In the genomic region with DNA sequence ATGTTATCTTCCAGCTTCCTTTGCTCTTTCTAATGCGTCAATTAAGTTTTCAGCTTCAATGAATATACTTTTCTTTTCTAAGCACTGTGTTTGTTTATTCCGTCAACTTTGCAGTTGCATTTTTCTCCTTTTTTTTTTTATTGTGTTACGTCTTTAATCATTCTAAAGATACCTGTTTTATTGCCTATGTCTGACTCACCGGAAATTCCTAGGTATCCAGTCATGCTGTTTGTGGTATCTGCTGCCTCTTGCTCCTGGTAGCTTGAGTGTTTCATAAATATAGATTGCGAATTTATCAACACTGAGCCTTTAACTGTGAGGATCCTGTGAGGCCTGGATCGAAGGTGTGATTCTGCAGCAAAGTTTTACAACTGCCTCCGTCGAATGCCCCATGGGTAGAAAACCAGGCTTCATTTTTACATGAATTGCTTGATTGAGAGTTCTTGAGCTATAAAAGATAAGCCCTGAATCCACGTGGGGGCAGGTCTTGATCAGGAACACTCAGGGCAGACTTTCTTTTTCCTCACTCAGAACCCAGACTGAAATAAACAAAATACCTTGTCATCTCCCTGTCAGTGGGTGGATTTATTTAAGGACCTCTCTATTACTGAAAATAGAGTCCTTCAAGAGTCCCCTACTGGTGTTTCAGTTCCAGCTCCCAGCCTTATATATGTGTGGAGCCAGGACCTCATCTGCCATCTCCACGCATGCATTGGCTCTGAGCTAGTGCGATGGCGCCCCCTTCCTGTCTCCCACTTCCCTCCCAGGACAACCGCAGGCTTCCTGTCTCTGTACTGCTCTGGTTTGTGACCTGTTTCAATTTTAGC, we compare ENCODE assay signal across 8 cellular contexts.
A peak's percentile ranks its signal among the peaks of the same experiment; 100 is the strongest.
DNase-seq lines count a peak whose midpoint lies in the region; ATAC-seq, FAIRE-seq and TF ChIP-seq lines count a peak whose summit lies in the region.

No MANE protein-coding gene starts in this region.

- no peaks in the 10 kb centered on the region for H4K20me1 ChIP-seq in IMR-90 (ENCODE audit: insufficient read depth, low read length)

- no TSS peak for BruUV-seq in IMR-90 (replicated peaks; lab: Mats Ljungman, UMichigan)

- no peak for TF ChIP-seq RAD21 in IMR-90 (IDR thresholded peaks at IDR 0.05; ENCODE audit: low read length)

- H3K56ac ChIP-seq in IMR-90 (ENCODE audit: extremely low read depth, insufficient read depth, low read length), result peak overlapping the region; percentile 11; the same call in 1 of the 2 replicates

- peak overlapping the region; percentile 69 for H3K23ac ChIP-seq in IMR-90 (ENCODE audit: low read depth, low read length)

- peaks cover 6% of the 10 kb centered on the region; the same call in 1 of the 2 replicates for H3K9me1 ChIP-seq in IMR-90 (ENCODE audit: insufficient read depth, low read length)

- CTCF ChIA-PET in IMR-90 (lab: Yijun Ruan, JAX), result interaction anchor here (0.6 to 2.5 kb wide), 7 partner anchors 9 to 252 kb away, joined by 3 to 16 read pairs (median 5); no protein-coding TSS in a partner anchor

- H2BK120ac ChIP-seq in IMR-90 (ENCODE audit: low read depth, low read length), result peak overlapping the region; percentile 75

- WGBS in IMR-90 (ENCODE audit: extremely low coverage in 2 of 2, insufficient read length in 1 of 2), 2 experiments, result no CpG with 5 or more reads among the region's 13 CpGs
- 16 to 49% (median 34%) methylated on average over 13 of the region's 13 CpGs for WGBS in small intestine, 3 donors
- WGBS in lower leg skin, 2 donors, result 45 to 60% methylated on average over 13 of the region's 13 CpGs

- H3K36me3 ChIP-seq in IMR-90 (ENCODE audit: control insufficient read depth, insufficient read depth, low read length), result no peaks in the 10 kb centered on the region
- no peaks in the 10 kb centered on the region for H3K36me3 ChIP-seq in small intestine (ENCODE audit: control insufficient read depth in 2 of 2, insufficient read depth in 2 of 2, low read length in 2 of 2)

- no peak overlapping the region for H3K9ac ChIP-seq in IMR-90 (ENCODE audit: low read depth, low read length)

- no peaks in the 10 kb centered on the region for H3K27me3 ChIP-seq in IMR-90 (ENCODE audit: control insufficient read depth, insufficient read depth, low read length)
- no peaks in the 10 kb centered on the region for H3K27me3 ChIP-seq in small intestine (ENCODE audit: control insufficient read depth in 2 of 2, insufficient read depth in 2 of 2, low read length in 2 of 2)

- no peak overlapping the region for H2AK5ac ChIP-seq in IMR-90 (ENCODE audit: low read depth, low read length)

- POLR2A ChIA-PET in IMR-90 (lab: Charles Lee; ENCODE audit: unreplicated experiment), result no interaction called here

- H2BK5ac ChIP-seq in IMR-90 (ENCODE audit: low read depth, low read length, poor library complexity, severe bottlenecking), result peak overlapping the region; percentile 77

- peak overlapping the region; percentile 54 for H2AFZ ChIP-seq in IMR-90 (replicated peaks; ENCODE audit: low read length, poor library complexity)

- peak overlapping the region; percentile 43; the same call in 1 of the 2 replicates for H3K14ac ChIP-seq in IMR-90 (replicated peaks; ENCODE audit: low read depth, low read length)

- peak overlapping the region; percentile 48 for H2BK20ac ChIP-seq in IMR-90 (ENCODE audit: low read depth, low read length)

- peak overlapping the region; percentile 50; the same call in 1 of the 2 replicates for H3K18ac ChIP-seq in IMR-90 (ENCODE audit: low read depth, low read length)

- H3K4me1 ChIP-seq in IMR-90 (ENCODE audit: control insufficient read depth, insufficient read depth, low read length) (peaks cover 7% of the 10 kb centered on the region), small intestine (ENCODE audit: control insufficient read depth in 2 of 2, insufficient read depth in 1 of 2, low read depth in 1 of 2, low read length in 1 of 2) (peaks cover 0 to 3% of the 10 kb centered on the region in 2 donors)

- in situ Hi-C loops in IMR-90 (cut with MboI; ENCODE audit: low sequenced_read_pairs), result loop anchor here (5.0 to 10.0 kb wide), 2 partner anchors 223 to 570 kb away; no protein-coding TSS in a partner anchor

- dilution Hi-C loops in IMR-90 (cut with HindIII; ENCODE audit: low sequenced_read_pairs, unreplicated experiment), result no loop called here

- H3K4me3 ChIP-seq in IMR-90 (ENCODE audit: insufficient read depth, low read depth, low read length) (no peak overlapping the region), fibroblast of the aortic adventitia (ENCODE audit: low read depth, low read length) (no peak overlapping the region), small intestine (ENCODE audit: low read depth in 1 of 2, low read length in 2 of 2) (no peak overlapping the region), lower leg skin (ENCODE audit: low read depth, poor library complexity, severe bottlenecking) (no peak overlapping the region)

- DNase-seq in ELF-1 (ENCODE audit: low read depth, low spot score) (peak; percentile 78), IMR-90 (peak; percentile 78), SW 1271 (lab: John Stamatoyannopoulos, UW) (peak; percentile 71 to 90), fibroblast of the aortic adventitia (ENCODE audit: low read depth) (peak; percentile 16), small intestine (peak; percentile 96), lower leg skin (ENCODE audit: low spot score in 2 of 2) (no peak), NCI-H2227 (lab: John Stamatoyannopoulos, UW; ENCODE audit: unreplicated experiment) (no peak)

- no peak overlapping the region for H4K91ac ChIP-seq in IMR-90 (ENCODE audit: insufficient read depth, low read depth, low read length)

- H3K4me2 ChIP-seq in IMR-90 (ENCODE audit: low read depth, low read length), result peak overlapping the region; percentile 46; the same call in 1 of the 2 replicates

- TF ChIP-seq POLR2A in IMR-90 (IDR thresholded peaks at IDR 0.05; ENCODE audit: low read depth, low read length) (no peak), lower leg skin (IDR thresholded peaks at IDR 0.05) (no peak)

- peak overlapping the region; percentile 41; the same call in 1 of the 2 replicates for H3K4ac ChIP-seq in IMR-90 (ENCODE audit: low read depth, low read length)

- H3K9me3 ChIP-seq in IMR-90 (ENCODE audit: control insufficient read depth, insufficient read depth, low read length) (no peaks in the 10 kb centered on the region), small intestine (ENCODE audit: control insufficient read depth, low read depth) (no peaks in the 10 kb centered on the region)

- H3K79me1 ChIP-seq in IMR-90 (ENCODE audit: low read depth in 1 of 2, low read length in 2 of 2), result no peaks in the 10 kb centered on the region

- H2BK15ac ChIP-seq in IMR-90 (ENCODE audit: low read depth, low read length), result peak overlapping the region; percentile 26; the same call in 1 of the 3 replicates

- no peak overlapping the region for H2AK9ac ChIP-seq in IMR-90 (replicated peaks; ENCODE audit: low read depth, low read length, poor library complexity)

- H3K27ac ChIP-seq in 22Rv1 (no peak overlapping the region), IMR-90 (ENCODE audit: insufficient read depth, low read length) (no peak overlapping the region), small intestine (ENCODE audit: low read depth in 1 of 2, low read length in 1 of 2) (peak overlapping the region; percentile 45 to 73)

- peak overlapping the region in 1 of 2 experiments; percentile 70; a peak in 2 of 4 replicates for H4K8ac ChIP-seq in IMR-90 (ENCODE audit: low read depth in 2 of 2, low read length in 2 of 2)

- TF ChIP-seq CTCF in 22Rv1 (IDR thresholded peaks at IDR 0.05), result peak; percentile 75
- TF ChIP-seq CTCF in IMR-90 (conservative IDR thresholded peaks at IDR 0.05; ENCODE audit: low read depth, low read length), result peak; percentile 37
- no peak for TF ChIP-seq CTCF in fibroblast of the aortic adventitia (IDR thresholded peaks at IDR 0.05; ENCODE audit: insufficient read depth, low read length)
- TF ChIP-seq CTCF in lower leg skin (IDR thresholded peaks at IDR 0.05), result no peak

- FAIRE-seq in small intestine (lab: Jason Lieb, UNC), result peak; percentile 51

- intact Hi-C loops in IMR-90 (cut with micrococcal nuclease) (no loop called here), lower leg skin (cut with DNase I; ENCODE audit: low total_unique reads) (no loop called here)

- peak; percentile 74 for ATAC-seq in IMR-90 (ENCODE audit: low read depth)

- H4K5ac ChIP-seq in IMR-90 (ENCODE audit: low read depth, low read length), result peak overlapping the region; percentile 2; the same call in 1 of the 2 replicates

TF ChIP-seq in IMR-90, 13 proteins besides CTCF, POLR2A, EP300 and RAD21 (continues in another document):
- TF ChIP-seq, protein P1, sequence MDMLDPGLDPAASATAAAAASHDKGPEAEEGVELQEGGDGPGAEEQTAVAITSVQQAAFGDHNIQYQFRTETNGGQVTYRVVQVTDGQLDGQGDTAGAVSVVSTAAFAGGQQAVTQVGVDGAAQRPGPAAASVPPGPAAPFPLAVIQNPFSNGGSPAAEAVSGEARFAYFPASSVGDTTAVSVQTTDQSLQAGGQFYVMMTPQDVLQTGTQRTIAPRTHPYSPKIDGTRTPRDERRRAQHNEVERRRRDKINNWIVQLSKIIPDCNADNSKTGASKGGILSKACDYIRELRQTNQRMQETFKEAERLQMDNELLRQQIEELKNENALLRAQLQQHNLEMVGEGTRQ (IDR thresholded peaks at IDR 0.05; ENCODE audit: low read depth, low read length), result no peak
- TF ChIP-seq CEBPB (IDR thresholded peaks at IDR 0.05; ENCODE audit: low read depth, low read length) (0 out of 2 replicates have a peak, but pooled peaks have one; percentile 3), BHLHE40 (IDR thresholded peaks at IDR 0.05; ENCODE audit: low read depth, low read length) (no peak), NFE2L2 (IDR thresholded peaks at IDR 0.05; ENCODE audit: low read depth, low read length) (no peak), FOS (IDR thresholded peaks at IDR 0.05; ENCODE audit: low read depth, low read length) (peak; percentile 58), CHD1 (IDR thresholded peaks at IDR 0.05; ENCODE audit: low read depth, low read length) (no peak), RFX5 (IDR thresholded peaks at IDR 0.05; ENCODE audit: low read depth, low read length) (no peak), MAFK (IDR thresholded peaks at IDR 0.05; ENCODE audit: low read depth, low read length) (no peak), MXI1 (IDR thresholded peaks at IDR 0.05; ENCODE audit: borderline replicate concordance, low read depth, low read length) (no peak), MAZ (IDR thresholded peaks at IDR 0.05; ENCODE audit: borderline replicate concordance, low read depth, low read length) (no peak)
- TF ChIP-seq, protein P2, sequence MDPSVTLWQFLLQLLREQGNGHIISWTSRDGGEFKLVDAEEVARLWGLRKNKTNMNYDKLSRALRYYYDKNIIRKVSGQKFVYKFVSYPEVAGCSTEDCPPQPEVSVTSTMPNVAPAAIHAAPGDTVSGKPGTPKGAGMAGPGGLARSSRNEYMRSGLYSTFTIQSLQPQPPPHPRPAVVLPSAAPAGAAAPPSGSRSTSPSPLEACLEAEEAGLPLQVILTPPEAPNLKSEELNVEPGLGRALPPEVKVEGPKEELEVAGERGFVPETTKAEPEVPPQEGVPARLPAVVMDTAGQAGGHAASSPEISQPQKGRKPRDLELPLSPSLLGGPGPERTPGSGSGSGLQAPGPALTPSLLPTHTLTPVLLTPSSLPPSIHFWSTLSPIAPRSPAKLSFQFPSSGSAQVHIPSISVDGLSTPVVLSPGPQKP (IDR thresholded peaks at IDR 0.05; ENCODE audit: borderline replicate concordance, low read depth, low read length), result no peak

Comparison
In these comparisons a context has a peak if more than half of its experiments do, and no peak if none do; other contexts are left out.
1. H3K27ac ChIP-seq: peak in small intestine (2 of 2); none in 22Rv1 (single experiment) and IMR-90 (single experiment).
2. CTCF ChIP-seq: peak in 22Rv1 (single experiment) and IMR-90 (single experiment); none in fibroblast of the aortic adventitia (single experiment) and lower leg skin (0 of 3).
3. DNase-seq: peak in ELF-1 (single experiment), IMR-90 (single experiment), SW 1271 (2 of 2), fibroblast of the aortic adventitia (single experiment) and small intestine (single experiment); none in lower leg skin (0 of 2) and NCI-H2227 (single experiment).